Comparison of ENCODE assay signal across 15 cellular contexts in genomic region chr5:116360008-116360853, GRCh38.
DNase-seq lines count a peak whose midpoint lies in the region; ATAC-seq, FAIRE-seq and TF ChIP-seq lines count a peak whose summit lies in the region.
"Had no signal": no experiment of that assay in that cellular context is flagged by ENCODE, and none has a peak within 500 bp of the region (broad histone marks: within the 10 kb centered on the region; RNA-seq: fewer than 3 reads in every experiment).

No MANE protein-coding gene starts in this region.

- CTCF ChIA-PET in SK-N-SH (lab: Yijun Ruan, JAX) = interaction anchor here (1.2 to 1.5 kb wide), 3 partner anchors 8 to 222 kb away, joined by 3 to 5 read pairs (median 4); no protein-coding TSS in a partner anchor

- TF ChIP-seq EP300 in SK-N-SH (IDR thresholded peaks at IDR 0.05; ENCODE audit: borderline replicate concordance in 1 of 2, low read depth in 1 of 2, low read length in 1 of 2) = no peak

- FAIRE-seq in urothelium cell line (lab: Jason Lieb, UNC) = no peak
- FAIRE-seq: G401.6 had no signal

- H3K4me1 ChIP-seq in SK-N-SH (ENCODE audit: control insufficient read depth in 1 of 2, insufficient read depth in 2 of 2, low read depth in 1 of 2, low read length in 1 of 2) (peaks cover 0 to 14% of the 10 kb centered on the region in 2 experiments; a peak in 2 of 4 replicates), right atrium auricular region (peaks cover 0 to 46% of the 10 kb centered on the region in 2 donors)

- no peaks in the 10 kb centered on the region for H3K36me3 ChIP-seq in SK-N-SH (replicated peaks in 1 of 2; ENCODE audit: control insufficient read depth in 1 of 2, insufficient read depth in 2 of 2, low read length in 1 of 2)
- no peaks in the 10 kb centered on the region for H3K36me3 ChIP-seq in right atrium auricular region
- H3K36me3 ChIP-seq: cardiac muscle cell, WERI-Rb-1 had no signal

- no peak overlapping the region for H3K9ac ChIP-seq in SK-N-SH

- H4K20me1 ChIP-seq in SK-N-SH (ENCODE audit: insufficient read depth) = no peaks in the 10 kb centered on the region

- DNase-seq in SK-N-SH (peak; percentile 34), right atrium auricular region (ENCODE audit: low spot score) (no peak), NCI-H128 (lab: John Stamatoyannopoulos, UW; ENCODE audit: unreplicated experiment) (no peak), kidney glomerular epithelial cell (lab: John Stamatoyannopoulos, UW) (no peak), HT-29 (ENCODE audit: low spot score) (no peak), urothelium cell line (ENCODE audit: low spot score) (no peak)
- DNase-seq: activated T-cell treated with anti-CD3 and anti-CD28 coated beads, Interleukin-2, amount 50 U/mL, for 48 hours; NCI-H1694; stimulated activated CD4-positive, alpha-beta T cell treated with anti-CD3 and anti-CD28 coated beads, Interleukin-15, amount 100 ng/mL, for 24 hours; WERI-Rb-1 had no signal

- POLR2A ChIA-PET in SK-N-SH (lab: Yijun Ruan, JAX) = no interaction called here

- peak; percentile 19 for ATAC-seq in GM21576 (IDR thresholded peaks at IDR 0.05; ENCODE audit: unreplicated experiment)
- ATAC-seq: stimulated activated effector memory CD8-positive, alpha-beta T cell treated with anti-CD3 and anti-CD28 coated beads, Interleukin-12 subunit alpha, Interleukin-12 subunit beta, amount 100 ng/mL, for 72 hours had no signal

- H3F3A ChIP-seq in SK-N-SH (replicated peaks; ENCODE audit: insufficient read depth) = no peaks in the 10 kb centered on the region

- TF ChIP-seq CTCF in SK-N-SH (IDR thresholded peaks at IDR 0.05) = no peak
- TF ChIP-seq CTCF in right atrium auricular region (IDR thresholded peaks at IDR 0.05) = no peak

- H3K4me2 ChIP-seq in SK-N-SH = no peak overlapping the region

- no peak overlapping the region for H2AFZ ChIP-seq in SK-N-SH (ENCODE audit: low read depth)

- TF ChIP-seq RAD21 in SK-N-SH (IDR thresholded peaks at IDR 0.05; ENCODE audit: low read length) = no peak

- H3K9me3 ChIP-seq in SK-N-SH (no peaks in the 10 kb centered on the region), right atrium auricular region (no peaks in the 10 kb centered on the region)

- H3K9me2 ChIP-seq in SK-N-SH = no peaks in the 10 kb centered on the region

- H3K27ac ChIP-seq in SK-N-SH (ENCODE audit: low read depth in 2 of 2, low read length in 1 of 2) (peak overlapping the region in 1 of 2 experiments; percentile 66; a peak in 2 of 4 replicates), right atrium auricular region (peak overlapping the region; percentile 44 to 66), temporal lobe (ENCODE audit: low read depth, low read length) (peak overlapping the region; percentile 30)
- H3K27ac ChIP-seq: cardiac muscle cell, WERI-Rb-1 had no signal

- H3K27me3 ChIP-seq in SK-N-SH (ENCODE audit: insufficient read depth) = no peaks in the 10 kb centered on the region
- H3K27me3 ChIP-seq in right atrium auricular region = no peaks in the 10 kb centered on the region
- H3K27me3 ChIP-seq: cardiac muscle cell had no signal

- WGBS in SK-N-SH (ENCODE audit: low lambda C conversion rate) = 52% methylated on average over 7 of the region's 7 CpGs

- no peaks in the 10 kb centered on the region for H3K79me2 ChIP-seq in SK-N-SH (ENCODE audit: insufficient read depth)

- H3K4me3 ChIP-seq in SK-N-SH (ENCODE audit: low read depth in 2 of 2, low read length in 1 of 2) (no peak overlapping the region; a peak in 1 of 4 replicates), right atrium auricular region (no peak overlapping the region)

TF ChIP-seq in SK-N-SH, 30 proteins besides CTCF, POLR2A, EP300 and RAD21:
- no peak for TF ChIP-seq MEF2A (IDR thresholded peaks at IDR 0.05; ENCODE audit: borderline replicate concordance, low read depth)
- peak; percentile 12; the same call in 1 of the 2 replicates for TF ChIP-seq NFIC (IDR thresholded peaks at IDR 0.05; ENCODE audit: borderline replicate concordance)
- peak; percentile 42; the same call in 1 of the 2 replicates for TF ChIP-seq TCF12 (IDR thresholded peaks at IDR 0.05)
